ENCODE assay signal across 19 cellular contexts in the genomic region with DNA sequence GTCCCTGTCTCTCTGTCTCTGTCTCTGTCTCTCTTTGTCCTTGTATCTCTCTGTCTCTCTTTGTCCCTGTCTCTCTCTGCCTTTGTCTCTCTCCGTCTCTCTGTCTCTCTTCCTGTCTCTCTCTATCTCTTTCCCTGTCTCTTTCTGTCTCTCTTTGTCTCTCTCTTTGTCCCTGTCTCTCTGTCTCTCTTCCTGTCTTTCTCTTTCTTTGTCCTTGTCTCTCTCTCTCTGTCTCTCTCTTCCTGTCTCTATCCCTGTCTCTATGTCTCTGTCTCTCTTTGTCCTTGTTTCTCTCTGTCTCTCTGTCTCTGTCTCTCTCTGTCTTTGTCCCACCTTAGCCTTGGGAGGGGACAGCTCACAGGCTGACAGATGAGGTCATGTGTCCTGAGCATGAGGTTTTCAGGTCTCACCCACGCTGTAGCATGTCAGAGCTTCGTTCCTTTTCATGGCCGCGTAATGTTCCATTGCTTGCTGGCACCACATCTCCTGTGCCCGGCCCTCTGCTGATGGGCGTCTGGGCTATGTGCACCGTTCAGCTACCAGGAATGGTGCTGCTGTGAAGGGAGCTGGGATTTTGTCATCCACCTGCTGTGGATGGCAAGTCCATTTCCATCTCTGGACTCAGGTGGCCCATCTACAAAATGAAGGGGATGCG. TPM values are rescaled to one million over a fixed set of nuclear protein-coding genes. Genes with fewer than 3 reads are reported as not detected.
"Had no signal": no experiment of that assay in that cellular context is flagged by ENCODE, and none has a peak within 500 bp of the region (broad histone marks: within the 10 kb centered on the region; RNA-seq: fewer than 3 reads in every experiment).

No MANE protein-coding gene starts in this region.

- H3K27ac Mint-ChIP-seq: activated CD4-positive, alpha-beta memory T cell treated with anti-CD3 and anti-CD28 coated beads for 36 hours; activated naive CD8-positive, alpha-beta T cell; activated T-helper 1 cell treated with anti-CD3 and anti-CD28 coated beads, Interleukin-12 subunit alpha, Interleukin-12 subunit beta, Interleukin-2, Interleukin-4 antibody, amounts not matched to agents 30 ng/mL and 10 ng/mL and 1 ng/mL, durations not matched to agents 14 hours and 24 hours and 36 hours; WTC11 had no signal

- H3K9me3 ChIP-seq: colonic mucosa, sigmoid colon, spleen, upper lobe of right lung had no signal

- H3K36me3 ChIP-seq: colonic mucosa, sigmoid colon, spleen, upper lobe of right lung had no signal

- H3K4me3 ChIP-seq: colonic mucosa, sigmoid colon, upper lobe of right lung had no signal

- H3K9me3 Mint-ChIP-seq: activated CD4-positive, alpha-beta memory T cell treated with anti-CD3 and anti-CD28 coated beads for 36 hours; activated T-helper 1 cell treated with anti-CD3 and anti-CD28 coated beads, Interleukin-12 subunit alpha, Interleukin-12 subunit beta, Interleukin-2, Interleukin-4 antibody, amounts not matched to agents 30 ng/mL and 10 ng/mL and 1 ng/mL, durations not matched to agents 14 hours and 24 hours and 36 hours; naive thymus-derived CD8-positive, alpha-beta T cell had no signal

- DNase-seq: activated CD4-positive, alpha-beta memory T cell treated with anti-CD3 and anti-CD28 coated beads for 36 hours; activated CD4-positive, alpha-beta T cell treated with anti-CD3 and anti-CD28 coated beads for 4 hours; activated gamma-delta T cell treated with Interleukin-2 at 50 U/mL for 16 hours; activated T-cell treated with anti-CD3 and anti-CD28 coated beads for 4 hours; amygdala; colonic mucosa; erythroblast; foreskin melanocyte; kidney glomerular epithelial cell; mesendoderm; naive thymus-derived CD8-positive, alpha-beta T cell; nucleus accumbens; sigmoid colon; spleen; stimulated activated naive CD4-positive, alpha-beta T cell; upper lobe of right lung had no signal

- H3K27me3 ChIP-seq: colonic mucosa, upper lobe of right lung had no signal

- H3K27ac ChIP-seq: colonic mucosa, sigmoid colon, upper lobe of right lung had no signal

- H3K4me3 Mint-ChIP-seq: activated CD4-positive, alpha-beta memory T cell treated with anti-CD3 and anti-CD28 coated beads for 36 hours; activated naive CD8-positive, alpha-beta T cell; activated T-helper 1 cell treated with anti-CD3 and anti-CD28 coated beads, Interleukin-12 subunit alpha, Interleukin-12 subunit beta, Interleukin-2, Interleukin-4 antibody, amounts not matched to agents 30 ng/mL and 10 ng/mL and 1 ng/mL, durations not matched to agents 14 hours and 24 hours and 36 hours; WTC11 had no signal

- H3K36me3 Mint-ChIP-seq: activated CD4-positive, alpha-beta memory T cell treated with anti-CD3 and anti-CD28 coated beads for 36 hours; activated naive CD8-positive, alpha-beta T cell; naive thymus-derived CD8-positive, alpha-beta T cell had no signal

- ATAC-seq: naive thymus-derived CD8-positive, alpha-beta T cell; WTC11 had no signal

- H3K4me1 ChIP-seq: colonic mucosa had no signal

RNA-seq across cellular contexts. Expression of a gene that starts 27.6 kb away (rescaled TPM):
- total RNA-seq: naive thymus-derived CD8-positive, alpha-beta T cell; sigmoid colon had no signal
